Comparison of ENCODE assay signal across 8 cellular contexts in genomic region chr10:75401569-75402485, GRCh38. TPM values are rescaled to one million over a fixed set of nuclear protein-coding genes. Genes with fewer than 3 reads are reported as not detected.
DNase-seq lines count a peak whose midpoint lies in the region; ATAC-seq, FAIRE-seq and TF ChIP-seq lines count a peak whose summit lies in the region.

Gene ZNF503 (minus strand): TSS chr10:75401764. CDS start chr10:75401419, 345 bp downstream.

- H3K36me3 ChIP-seq in heart right ventricle, result peaks cover 0 to 17% (median 7%) of the 10 kb centered on the region in 9 donors

- DNase-seq in D721Med (ENCODE audit: insufficient read length, low spot score) (peak; percentile 89), HUDEP-2 (lab: John Stamatoyannopoulos, UW; ENCODE audit: unreplicated experiment in 76 of 76) (peak in 51 of 76 experiments; percentile 3 to 71 (median 39)), NOMO-1 treated with DMSO at 0.1 percent for 48 hours (lab: John Stamatoyannopoulos, UW; ENCODE audit: unreplicated experiment) (peak; percentile 97), anterior cingulate cortex (lab: John Stamatoyannopoulos, UW) (peak; percentile 76 to 98 (median 93)), heart right ventricle (peak; percentile 95 to 97), osteocyte (ENCODE audit: extremely low spot score, unreplicated experiment) (peak; percentile 98), NCI-H69 (lab: John Stamatoyannopoulos, UW) (no peak)

- H3K27ac ChIP-seq in heart right ventricle, result peak within 1 kb of the TSS; percentile 85 to 99 (median 94)

- peaks cover 39% of the 10 kb centered on the region for H3K27me3 Mint-ChIP-seq in osteocyte (ENCODE audit: unreplicated experiment)

- intact Hi-C loops in heart right ventricle (cut with DNase I), result loop anchor here in 7 of 10 donors (2.0 to 10.0 kb wide), 27 partner anchors 140 to 1603 kb away; no protein-coding TSS in a partner anchor

- peak within 1 kb of the TSS; percentile 85 to 98 (median 90) for H3K4me3 ChIP-seq in heart right ventricle

- 0 to 1% methylated on average over 88 of the region's 88 CpGs for WGBS in heart right ventricle, 2 donors

- H3K27ac Mint-ChIP-seq in osteocyte (ENCODE audit: unreplicated experiment), result peak within 1 kb of the TSS; percentile 96

- ATAC-seq in GM19468 (IDR thresholded peaks at IDR 0.05; ENCODE audit: extremely low read depth, unreplicated experiment), result peak; percentile 23
- peak; percentile 78 to 93 (median 90) for ATAC-seq in heart right ventricle

- TF ChIP-seq CTCF in D721Med (IDR thresholded peaks at IDR 0.05; ENCODE audit: insufficient read depth, missing control alignments), result no peak
- TF ChIP-seq CTCF in heart right ventricle (IDR thresholded peaks at IDR 0.05), result peak in 5 of 9 donors; percentile 9 to 42 (median 29)
- TF ChIP-seq CTCF in osteocyte (IDR thresholded peaks at IDR 0.05), result peak; percentile 33

- H3K9me3 Mint-ChIP-seq in osteocyte (ENCODE audit: unreplicated experiment), result no peaks in the 10 kb centered on the region

- FAIRE-seq in D721Med (lab: Jason Lieb, UNC), result no peak

- H3K9me3 ChIP-seq in heart right ventricle, result no peaks in the 10 kb centered on the region

- peak within 1 kb of the TSS; percentile 94 for H3K4me3 Mint-ChIP-seq in osteocyte (ENCODE audit: unreplicated experiment)

- H3K4me1 Mint-ChIP-seq in osteocyte (ENCODE audit: unreplicated experiment), result peaks cover 35% of the 10 kb centered on the region

- peaks cover 13% of the 10 kb centered on the region for H3K36me3 Mint-ChIP-seq in osteocyte (ENCODE audit: unreplicated experiment)

- peaks cover 0 to 64% (median 34%) of the 10 kb centered on the region in 7 donors for H3K27me3 ChIP-seq in heart right ventricle

- peaks cover 5 to 62% (median 44%) of the 10 kb centered on the region in 9 donors for H3K4me1 ChIP-seq in heart right ventricle

RNA-seq across cellular contexts. Expression of gene ZNF503, which starts in this region (rescaled TPM):
- 1 to 10 TPM; 2.5 to 9.7 (median 4.1) TPM for total RNA-seq in heart right ventricle
- polyA plus RNA-seq in heart right ventricle, result 1 to 10 TPM; 5.2 to 5.6 TPM
- 38.5 and 42.1 TPM in 2 replicates for total RNA-seq in osteocyte
